19 cellular contexts compared by ENCODE assay signal in genomic region chr11:41456288-41456687, GRCh38. TPM values are rescaled to one million over a fixed set of nuclear protein-coding genes. Genes with fewer than 3 reads are reported as not detected.
"Had no signal": no experiment of that assay in that cellular context is flagged by ENCODE, and none has a peak within 500 bp of the region (broad histone marks: within the 10 kb centered on the region; RNA-seq: fewer than 3 reads in every experiment).

No MANE protein-coding gene starts in this region.

- H3K9me3 Mint-ChIP-seq: activated CD4-positive, alpha-beta memory T cell treated with anti-CD3 and anti-CD28 coated beads for 36 hours; activated naive CD8-positive, alpha-beta T cell treated with anti-CD3 and anti-CD28 coated beads for 36 hours had no signal

- H3K4me1 Mint-ChIP-seq: activated CD4-positive, alpha-beta T cell treated with anti-CD3 and anti-CD28 coated beads for 36 hours; immature natural killer cell had no signal

- H2AFZ ChIP-seq: hepatocyte, parathyroid adenoma had no signal

- ATAC-seq: activated CD4-positive, alpha-beta T cell treated with anti-CD3 and anti-CD28 coated beads for 36 hours; body of pancreas; foreskin keratinocyte; left ventricle myocardium superior; mucosa of descending colon had no signal

- H3K36me3 Mint-ChIP-seq: activated CD4-positive, alpha-beta memory T cell treated with anti-CD3 and anti-CD28 coated beads for 36 hours; activated naive CD8-positive, alpha-beta T cell treated with anti-CD3 and anti-CD28 coated beads for 36 hours; immature natural killer cell; naive B cell had no signal

- H3K4me1 ChIP-seq: foreskin keratinocyte, parathyroid adenoma had no signal

- H3K36me3 ChIP-seq: tibial artery had no signal

- H3K4me3 Mint-ChIP-seq: activated CD4-positive, alpha-beta memory T cell treated with anti-CD3 and anti-CD28 coated beads for 36 hours; activated CD4-positive, alpha-beta T cell treated with anti-CD3 and anti-CD28 coated beads for 36 hours; activated naive CD8-positive, alpha-beta T cell treated with anti-CD3 and anti-CD28 coated beads for 36 hours; immature natural killer cell; naive B cell had no signal

- H3K4me3 ChIP-seq: body of pancreas, hepatocyte, mucosa of descending colon, tibial artery had no signal

- DNase-seq: activated CD4-positive, alpha-beta memory T cell treated with anti-CD3 and anti-CD28 coated beads for 36 hours; activated CD4-positive, alpha-beta T cell treated with anti-CD3 and anti-CD28 coated beads for 36 hours; activated naive CD8-positive, alpha-beta T cell treated with anti-CD3 and anti-CD28 coated beads for 36 hours; activated T-cell treated with anti-CD3 and anti-CD28 coated beads for 4 hours; body of pancreas; foreskin keratinocyte; immature natural killer cell; kidney glomerular epithelial cell; left ventricle myocardium superior; mucosa of descending colon; naive B cell; retina; stimulated activated CD8-positive, alpha-beta memory T cell treated with anti-CD3 and anti-CD28 coated beads, Interleukin-4, amount 100 ng/mL, for 48 hours; stimulated activated naive CD4-positive, alpha-beta T cell; SW 1271; tibial artery had no signal

- H3K9ac ChIP-seq: parathyroid adenoma had no signal

- H3K27me3 ChIP-seq: body of pancreas had no signal

- H3K4me2 ChIP-seq: hepatocyte had no signal

- H3K27ac Mint-ChIP-seq: activated CD4-positive, alpha-beta memory T cell treated with anti-CD3 and anti-CD28 coated beads for 36 hours; activated CD4-positive, alpha-beta T cell treated with anti-CD3 and anti-CD28 coated beads for 36 hours; activated naive CD8-positive, alpha-beta T cell treated with anti-CD3 and anti-CD28 coated beads for 36 hours; immature natural killer cell had no signal

- H3K9me3 ChIP-seq: body of pancreas, mucosa of descending colon, tibial artery had no signal

- H3K27ac ChIP-seq: body of pancreas, foreskin keratinocyte, hepatocyte, parathyroid adenoma, tibial artery had no signal

RNA-seq across cellular contexts. Expression of gene LRRC4C, which starts 3.2 kb away (rescaled TPM):
- total RNA-seq: activated CD4-positive, alpha-beta memory T cell treated with anti-CD3 and anti-CD28 coated beads for 36 hours; activated CD4-positive, alpha-beta T cell treated with anti-CD3 and anti-CD28 coated beads for 36 hours; activated naive CD8-positive, alpha-beta T cell treated with anti-CD3 and anti-CD28 coated beads for 36 hours; foreskin keratinocyte; T-helper 2 cell treated with Interferon-gamma antibody and Interleukin-4, amounts not matched to agents 100 ng/mL and 5 ng/mL, for 36 hours had no signal
- polyA plus RNA-seq: foreskin keratinocyte, immature natural killer cell had no signal
